Comparison of ENCODE assay signal across 11 cellular contexts in the genomic region with DNA sequence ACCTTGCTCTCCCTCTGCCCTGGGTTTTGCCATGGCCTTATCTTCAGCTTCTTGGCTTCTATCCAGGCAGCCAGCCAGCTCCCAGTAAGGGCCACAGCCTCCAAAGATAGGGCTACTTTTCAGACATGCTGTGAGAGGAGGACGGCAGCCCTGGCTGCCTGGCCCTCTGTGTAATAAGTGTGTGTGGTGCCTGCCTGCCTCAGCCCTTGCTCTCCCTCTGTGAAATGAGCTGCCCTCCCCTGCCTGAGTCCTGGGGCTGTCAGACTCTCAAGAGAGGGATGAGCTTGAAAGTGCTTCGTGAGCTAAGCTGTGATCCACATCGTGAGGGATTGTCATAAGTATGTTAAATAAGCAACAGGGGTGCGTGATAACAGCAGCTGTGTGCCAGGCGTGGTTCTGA. TPM values are rescaled to one million over a fixed set of nuclear protein-coding genes. Genes with fewer than 3 reads are reported as not detected.
A peak's percentile ranks its signal among the peaks of the same experiment; 100 is the strongest.
DNase-seq lines count a peak whose midpoint lies in the region; ATAC-seq and TF ChIP-seq lines count a peak whose summit lies in the region.
"Had no signal": no experiment of that assay in that cellular context is flagged by ENCODE, and none has a peak within 500 bp of the region (broad histone marks: within the 10 kb centered on the region; RNA-seq: fewer than 3 reads in every experiment).

No MANE protein-coding gene starts in this region.

- peak overlapping the region; percentile 68 for H3K27ac Mint-ChIP-seq in osteocyte (ENCODE audit: unreplicated experiment)

- no peaks in the 10 kb centered on the region for H3K27me3 ChIP-seq in BE2C
- H3K27me3 ChIP-seq in RWPE2 (ENCODE audit: insufficient read depth, poor library complexity, severe bottlenecking): no peaks in the 10 kb centered on the region

- H3K27me3 Mint-ChIP-seq in osteocyte (ENCODE audit: unreplicated experiment): no peaks in the 10 kb centered on the region

- H3K4me1 Mint-ChIP-seq in osteocyte (ENCODE audit: unreplicated experiment): peaks cover 68% of the 10 kb centered on the region

- peaks cover 4% of the 10 kb centered on the region; the same call in 1 of the 2 replicates for H3K36me3 ChIP-seq in BE2C
- H3K36me3 ChIP-seq in RWPE2 (ENCODE audit: low read depth): peaks cover 8% of the 10 kb centered on the region; the same call in 1 of the 2 replicates

- DNase-seq in BE2C (peak; percentile 90), RWPE2 (ENCODE audit: low spot score) (no peak), foreskin fibroblast (peak; percentile 46 to 64), osteocyte (ENCODE audit: extremely low spot score, unreplicated experiment) (no peak), dedifferentiated amniotic fluid mesenchymal stem cell (ENCODE audit: extremely low spot score) (no peak), HT-29 (ENCODE audit: low spot score) (no peak)
- DNase-seq: COR-L47, NCI-H2171 treated with DMSO at 0.1 percent for 48 hours had no signal

- no peak overlapping the region for H3K4me3 ChIP-seq in BE2C (ENCODE audit: low read depth, low read length)
- H3K4me3 ChIP-seq in RWPE2 (ENCODE audit: severe bottlenecking): no peak overlapping the region
- H3K4me3 ChIP-seq in foreskin fibroblast (ENCODE audit: low read depth in 1 of 2, low read length in 2 of 2): no peak overlapping the region

- no peak for ATAC-seq in RWPE2 (ENCODE audit: low read depth)
- no peak for ATAC-seq in GM18873 (IDR thresholded peaks at IDR 0.05; ENCODE audit: low FRiP score, unreplicated experiment)
- no peak for ATAC-seq in GM21515 (IDR thresholded peaks at IDR 0.05; ENCODE audit: unreplicated experiment)

- H3K27ac ChIP-seq in RWPE2 (ENCODE audit: poor library complexity, severe bottlenecking): peak overlapping the region; percentile 67
- H3K27ac ChIP-seq: VCaP had no signal

- H3K36me3 Mint-ChIP-seq in osteocyte (ENCODE audit: unreplicated experiment): no peaks in the 10 kb centered on the region

- no peak overlapping the region for H3K4me3 Mint-ChIP-seq in osteocyte (ENCODE audit: unreplicated experiment)

- no peaks in the 10 kb centered on the region for H3K9me3 Mint-ChIP-seq in osteocyte (ENCODE audit: unreplicated experiment)

- H3K9me3 ChIP-seq in BE2C (no peaks in the 10 kb centered on the region), RWPE2 (ENCODE audit: severe bottlenecking) (no peaks in the 10 kb centered on the region)

- TF ChIP-seq CTCF in BE2C (IDR thresholded peaks at IDR 0.05; ENCODE audit: low read depth, low read length): no peak
- no peak for TF ChIP-seq CTCF in RWPE2 (IDR thresholded peaks at IDR 0.05; ENCODE audit: poor library complexity, severe bottlenecking)
- no peak for TF ChIP-seq CTCF in foreskin fibroblast (IDR thresholded peaks at IDR 0.05; ENCODE audit: low read depth, low read length)
- no peak for TF ChIP-seq CTCF in osteocyte (IDR thresholded peaks at IDR 0.05)

- H3K4me1 ChIP-seq in BE2C: peaks cover 39% of the 10 kb centered on the region
- peaks cover 64% of the 10 kb centered on the region for H3K4me1 ChIP-seq in RWPE2 (ENCODE audit: insufficient read depth, poor library complexity, severe bottlenecking)

RNA-seq across cellular contexts. Expression of a gene that starts 8.1 kb away (rescaled TPM):
- polyA plus RNA-seq in BE2C (2012; ENCODE audit: insufficient read depth, insufficient read length, low read depth): 26.2 TPM
- total RNA-seq in osteocyte: 110 and 118 TPM in 2 replicates
- 6.9 and 11.0 TPM in 2 replicates for total RNA-seq in HT-29 (2014; rRNA removed; shearing (Covaris generic))

Comparison
In these comparisons a context has a peak if more than half of its experiments do, and no peak if none do; other contexts are left out.
1. DNase-seq: peak in BE2C (single experiment) and foreskin fibroblast (2 of 2); none in RWPE2 (single experiment), osteocyte (single experiment), dedifferentiated amniotic fluid mesenchymal stem cell (single experiment) and HT-29 (single experiment).